In genomic region chr4:158768577-158769174, GRCh38 we compare ENCODE assay signal across 8 cellular contexts. TPM values are rescaled to one million over a fixed set of nuclear protein-coding genes. Genes with fewer than 3 reads are reported as not detected.
A peak's percentile ranks its signal among the peaks of the same experiment; 100 is the strongest.
DNase-seq lines count a peak whose midpoint lies in the region; ATAC-seq lines count a peak whose summit lies in the region.

TSS of gene FNIP2 (plus strand) at chr4:158769026. CDS start at chr4:158769213, 187 bp downstream.

- peak within 1 kb of the TSS; percentile 94 for H3K27ac Mint-ChIP-seq in activated naive CD4-positive, alpha-beta T cell treated with anti-CD3 and anti-CD28 coated beads, Interleukin-2, amount 10 ng/mL, durations not matched to agents 7 days and 5 days

- H3K9me3 Mint-ChIP-seq in activated naive CD4-positive, alpha-beta T cell treated with anti-CD3 and anti-CD28 coated beads, Interleukin-2, amount 10 ng/mL, durations not matched to agents 7 days and 5 days: no peaks in the 10 kb centered on the region

- H3K36me3 ChIP-seq in SJCRH30: no peaks in the 10 kb centered on the region

- H3K27ac ChIP-seq in SJCRH30: peak within 1 kb of the TSS; percentile 78

- in situ Hi-C loops in KBM-7 (cut with MboI; ENCODE audit: low pct_unique_long_range_greater_than_20kb, low sequenced_read_pairs): no loop called here

- no peaks in the 10 kb centered on the region for H3K27me3 ChIP-seq in SJCRH30

- peak; percentile 77 for ATAC-seq in GM21717 (IDR thresholded peaks at IDR 0.05; ENCODE audit: unreplicated experiment)

- H3K4me3 Mint-ChIP-seq in activated naive CD4-positive, alpha-beta T cell treated with anti-CD3 and anti-CD28 coated beads, Interleukin-2, amount 10 ng/mL, durations not matched to agents 7 days and 5 days: peak within 1 kb of the TSS; percentile 98

- CTCF ChIA-PET in activated naive CD4-positive, alpha-beta T cell treated with anti-CD3 and anti-CD28 coated beads, Interleukin-2, amount 10 ng/mL, durations not matched to agents 7 days and 5 days (lab: Charles Lee): interaction anchor here (1.1 to 1.4 kb wide), 3 partner anchors 14 to 77 kb away, joined by 3 to 5 read pairs (median 5); no protein-coding TSS in a partner anchor

- H3K36me3 Mint-ChIP-seq in activated naive CD4-positive, alpha-beta T cell treated with anti-CD3 and anti-CD28 coated beads, Interleukin-2, amount 10 ng/mL, durations not matched to agents 7 days and 5 days: peaks cover 3% of the 10 kb centered on the region

- no peaks in the 10 kb centered on the region for H3K9me3 ChIP-seq in SJCRH30 (replicated peaks)

- peaks cover 34% of the 10 kb centered on the region for H3K4me1 Mint-ChIP-seq in activated naive CD4-positive, alpha-beta T cell treated with anti-CD3 and anti-CD28 coated beads, Interleukin-2, amount 10 ng/mL, durations not matched to agents 7 days and 5 days

- peak within 1 kb of the TSS; percentile 85 for H3K4me3 ChIP-seq in SJCRH30

- DNase-seq in Daoy (ENCODE audit: low read depth): peak; percentile 73
- peak; percentile 43 for DNase-seq in KBM-7
- DNase-seq in SJCRH30: peak; percentile 54 to 66
- peak; percentile 80 for DNase-seq in activated naive CD4-positive, alpha-beta T cell treated with anti-CD3 and anti-CD28 coated beads, Interleukin-2, amount 10 ng/mL, durations not matched to agents 7 days and 5 days
- no peak for DNase-seq in glomerular endothelial cell (ENCODE audit: extremely low read depth, low read depth, low spot score)
- DNase-seq in occipital lobe (lab: John Stamatoyannopoulos, UW): peak; percentile 77
- DNase-seq in superior temporal gyrus (ENCODE audit: extremely low spot score): peak; percentile 81

- no peaks in the 10 kb centered on the region for H3K4me1 ChIP-seq in SJCRH30

- H3K27me3 Mint-ChIP-seq in activated naive CD4-positive, alpha-beta T cell treated with anti-CD3 and anti-CD28 coated beads, Interleukin-2, amount 10 ng/mL, durations not matched to agents 7 days and 5 days: no peaks in the 10 kb centered on the region

RNA-seq across cellular contexts. Expression of gene FNIP2, which starts in this region (rescaled TPM):
- 5.2 and 12.5 TPM in 2 replicates for total RNA-seq in Daoy (2014; rRNA removed; shearing (Covaris generic))
- 15.9 and 18.4 TPM in 2 replicates for total RNA-seq in SJCRH30 (2014; rRNA removed; shearing (Covaris generic))
- total RNA-seq in glomerular endothelial cell: 24.2 and 25.2 TPM in 2 replicates
- total RNA-seq in occipital lobe: 66.6 TPM
